ENCODE assay signal across 12 cellular contexts in the genomic region with DNA sequence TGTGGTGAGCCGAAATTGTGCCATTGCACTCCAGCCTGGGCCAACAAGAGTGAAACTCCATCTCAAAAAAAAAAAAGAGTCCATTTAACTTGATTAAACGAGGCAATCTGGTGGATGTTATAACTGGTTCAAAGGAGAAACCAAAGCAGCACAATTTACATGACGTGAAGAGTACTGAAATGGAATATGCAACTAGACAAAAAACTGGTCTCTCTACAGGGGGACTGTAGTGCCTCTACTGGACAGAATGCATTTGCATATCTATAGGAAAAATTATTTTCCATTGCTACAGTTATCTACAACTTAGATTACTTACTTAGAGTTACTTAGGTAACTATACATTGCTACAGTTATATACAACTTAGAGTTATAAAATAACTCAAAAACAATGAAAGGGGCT. TPM values are rescaled to one million over a fixed set of nuclear protein-coding genes. Genes with fewer than 3 reads are reported as not detected.
DNase-seq lines count a peak whose midpoint lies in the region; ATAC-seq and TF ChIP-seq lines count a peak whose summit lies in the region.
"Had no signal": no experiment of that assay in that cellular context is flagged by ENCODE, and none has a peak within 500 bp of the region (broad histone marks: within the 10 kb centered on the region; RNA-seq: fewer than 3 reads in every experiment).

No MANE protein-coding gene starts in this region.

- H3K4me3 ChIP-seq in right atrium auricular region (no peak overlapping the region), fibroblast of lung (replicated peaks in 1 of 4; ENCODE audit: control extremely low read depth in 1 of 4, insufficient read depth in 1 of 4, low read depth in 3 of 4, low read length in 4 of 4) (no peak overlapping the region), vagina (no peak overlapping the region)

- H3K9me3 ChIP-seq in right atrium auricular region (no peaks in the 10 kb centered on the region), fibroblast of lung (ENCODE audit: control insufficient read depth, insufficient read depth, low read depth, low read length) (no peaks in the 10 kb centered on the region), vagina (no peaks in the 10 kb centered on the region)

- H3K4me1 ChIP-seq in right atrium auricular region (peaks cover 0 to 68% of the 10 kb centered on the region in 2 donors), fibroblast of lung (ENCODE audit: control insufficient read depth, extremely low read depth, insufficient read depth, low read length) (peaks cover 43% of the 10 kb centered on the region), vagina (peaks cover 70% of the 10 kb centered on the region)

- H3K36me3 Mint-ChIP-seq in activated T-cell treated with anti-CD3 and anti-CD28 coated beads, Interleukin-2, amount 50 U/mL, for 4 hours (ENCODE audit: insufficient read depth), result no peaks in the 10 kb centered on the region
- H3K36me3 Mint-ChIP-seq: activated CD4-positive, alpha-beta memory T cell treated with anti-CD3 and anti-CD28 coated beads for 36 hours; activated naive CD4-positive, alpha-beta T cell treated with anti-CD3 and anti-CD28 coated beads, Interleukin-2, amount 50 U/mL, for 24 hours had no signal

- H4K20me1 ChIP-seq in fibroblast of lung (ENCODE audit: control insufficient read depth, extremely low read depth, insufficient read depth, low read length), result no peaks in the 10 kb centered on the region

- intact Hi-C loops in left ventricle myocardium superior (cut with micrococcal nuclease) (no loop called here), vagina (cut with DNase I) (loop anchor here (5.0 kb wide), 1 partner anchor 138 kb away; a partner anchor contains a TSS)

- peak overlapping the region; percentile 10 to 83 for H3K27ac ChIP-seq in right atrium auricular region
- H3K27ac ChIP-seq in fibroblast of lung (ENCODE audit: insufficient read depth, low read length), result no peak overlapping the region
- H3K27ac ChIP-seq in vagina, result peak overlapping the region; percentile 88

- no peaks in the 10 kb centered on the region for H3K27me3 ChIP-seq in right atrium auricular region
- no peaks in the 10 kb centered on the region for H3K27me3 ChIP-seq in fibroblast of lung (ENCODE audit: control insufficient read depth, insufficient read depth, low read length)
- no peaks in the 10 kb centered on the region for H3K27me3 ChIP-seq in vagina

- H2AFZ ChIP-seq in fibroblast of lung (ENCODE audit: low read length), result no peak overlapping the region

- H3K4me2 ChIP-seq in fibroblast of lung (ENCODE audit: extremely low read depth, insufficient read depth, low read length), result no peak overlapping the region

- H3K4me3 Mint-ChIP-seq in activated T-cell treated with anti-CD3 and anti-CD28 coated beads, Interleukin-2, amount 50 U/mL, for 4 hours, result no peak overlapping the region
- H3K4me3 Mint-ChIP-seq: activated CD4-positive, alpha-beta memory T cell treated with anti-CD3 and anti-CD28 coated beads for 36 hours; activated naive CD4-positive, alpha-beta T cell treated with anti-CD3 and anti-CD28 coated beads, Interleukin-2, amount 50 U/mL, for 24 hours had no signal

- H3K79me2 ChIP-seq in fibroblast of lung (ENCODE audit: control insufficient read depth, insufficient read depth, low read length), result peaks cover 22% of the 10 kb centered on the region

- H3K36me3 ChIP-seq in right atrium auricular region (no peaks in the 10 kb centered on the region), fibroblast of lung (ENCODE audit: control insufficient read depth, insufficient read depth, low read length) (peaks cover 4% of the 10 kb centered on the region), vagina (no peaks in the 10 kb centered on the region)

- DNase-seq in right atrium auricular region (ENCODE audit: low spot score), result no peak
- no peak for DNase-seq in left ventricle myocardium superior
- peak in 1 of 2 donors; percentile 78 for DNase-seq in fibroblast of lung (ENCODE audit: low read depth in 2 of 2)
- no peak for DNase-seq in vagina (ENCODE audit: extremely low spot score in 2 of 2)
- DNase-seq in activated T-cell treated with anti-CD3 and anti-CD28 coated beads, Interleukin-2, amount 50 U/mL, for 4 hours, result no peak
- no peak for DNase-seq in NCI-H146 treated with DMSO at 0.1 percent for 48 hours (lab: John Stamatoyannopoulos, UW; ENCODE audit: unreplicated experiment)
- DNase-seq: activated CD4-positive, alpha-beta memory T cell treated with anti-CD3 and anti-CD28 coated beads for 36 hours; erythroblast; NCI-H510A had no signal

- H3K4me1 Mint-ChIP-seq in activated T-cell treated with anti-CD3 and anti-CD28 coated beads, Interleukin-2, amount 50 U/mL, for 4 hours (ENCODE audit: low read depth), result peaks cover 32% of the 10 kb centered on the region

- H3K9me3 Mint-ChIP-seq in activated T-cell treated with anti-CD3 and anti-CD28 coated beads, Interleukin-2, amount 50 U/mL, for 4 hours, result no peaks in the 10 kb centered on the region
- H3K9me3 Mint-ChIP-seq: activated CD4-positive, alpha-beta memory T cell treated with anti-CD3 and anti-CD28 coated beads for 36 hours; activated naive CD4-positive, alpha-beta T cell treated with anti-CD3 and anti-CD28 coated beads, Interleukin-2, amount 50 U/mL, for 24 hours had no signal

- TF ChIP-seq POLR2A in vagina (IDR thresholded peaks at IDR 0.05), result no peak

- TF ChIP-seq CTCF in right atrium auricular region (IDR thresholded peaks at IDR 0.05) (peak in 1 of 2 donors; percentile 48), fibroblast of lung (conservative IDR thresholded peaks at IDR 0.05 in 1 of 2, IDR thresholded peaks at IDR 0.05 in 1 of 2; ENCODE audit: low read depth in 1 of 2, low read length in 2 of 2) (peak; percentile 61 to 77), vagina (IDR thresholded peaks at IDR 0.05) (no peak)

- ATAC-seq in left ventricle myocardium superior, result no peak
- peak; percentile 2; the same call in 1 of the 3 replicates for ATAC-seq in SK-N-SH treated with all-trans-retinoic acid at 6 μM for 48 hours
- ATAC-seq in activated T-cell treated with anti-CD3 and anti-CD28 coated beads, Interleukin-2, amount 50 U/mL, for 4 hours, result no peak
- ATAC-seq in HG02981 (IDR thresholded peaks at IDR 0.05; ENCODE audit: unreplicated experiment), result no peak

- no peaks in the 10 kb centered on the region for H3K27me3 Mint-ChIP-seq in activated T-cell treated with anti-CD3 and anti-CD28 coated beads, Interleukin-2, amount 50 U/mL, for 4 hours (ENCODE audit: low read depth)
- H3K27me3 Mint-ChIP-seq: activated CD4-positive, alpha-beta memory T cell treated with anti-CD3 and anti-CD28 coated beads for 36 hours; activated naive CD4-positive, alpha-beta T cell treated with anti-CD3 and anti-CD28 coated beads, Interleukin-2, amount 50 U/mL, for 24 hours had no signal

- no peak overlapping the region for H3K9ac ChIP-seq in fibroblast of lung (ENCODE audit: insufficient read depth, low read length)

TF ChIP-seq in SK-N-SH treated with all-trans-retinoic acid at 6 μM for 48 hours, 23 proteins besides CTCF, POLR2A, EP300 and RAD21:
- TF ChIP-seq ZNF565 (CRISPR knock-in tag; conservative IDR thresholded peaks at IDR 0.05; ENCODE audit: low read depth) (no peak), RARB (CRISPR knock-in tag; IDR thresholded peaks at IDR 0.05) (peak; percentile 46; the same call in 1 of the 2 replicates)

RNA-seq across cellular contexts. Expression of a gene that starts 2.7 kb away (rescaled TPM):
- total RNA-seq in right atrium auricular region (10 to 100 TPM; 61.4 to 72.3 TPM), left ventricle myocardium superior (76.9 TPM), fibroblast of lung (332 and 488 TPM in 2 replicates), vagina (208 TPM)
- 318 and 387 TPM in 2 replicates for polyA plus RNA-seq in fibroblast of lung
- polyA plus RNA-seq in fibroblast of lung (2012), result 376 and 416 TPM in 2 replicates
- polyA minus RNA-seq in fibroblast of lung (ENCODE audit: low replicate concordance), result 336 and 352 TPM in 2 replicates
- 10 to 100 TPM; 19.0 to 25.1 (median 19.2) TPM for total RNA-seq in activated T-cell treated with anti-CD3 and anti-CD28 coated beads, Interleukin-2, amount 50 U/mL, for 4 hours

RNA-seq across cellular contexts. Expression of a gene that starts 44.1 kb away (rescaled TPM):
- total RNA-seq in right atrium auricular region (not detected), left ventricle myocardium superior (not detected), fibroblast of lung (not detected in 2 replicates), vagina (0.49 TPM)
- polyA plus RNA-seq in fibroblast of lung, result not detected in 2 replicates
- polyA plus RNA-seq in fibroblast of lung (2012), result not detected in 2 replicates
- polyA minus RNA-seq in fibroblast of lung (ENCODE audit: low replicate concordance), result not detected in 2 replicates
- total RNA-seq in activated T-cell treated with anti-CD3 and anti-CD28 coated beads, Interleukin-2, amount 50 U/mL, for 4 hours, result not detected
- total RNA-seq: activated CD4-positive, alpha-beta memory T cell treated with anti-CD3 and anti-CD28 coated beads for 36 hours had no signal

Comparison
In these comparisons a context has a peak if more than half of its experiments do, and no peak if none do; other contexts are left out.
1. CTCF ChIP-seq: peak in fibroblast of lung (2 of 2); none in vagina (0 of 3).